ENCODE assay signal across 8 cellular contexts in the genomic region with DNA sequence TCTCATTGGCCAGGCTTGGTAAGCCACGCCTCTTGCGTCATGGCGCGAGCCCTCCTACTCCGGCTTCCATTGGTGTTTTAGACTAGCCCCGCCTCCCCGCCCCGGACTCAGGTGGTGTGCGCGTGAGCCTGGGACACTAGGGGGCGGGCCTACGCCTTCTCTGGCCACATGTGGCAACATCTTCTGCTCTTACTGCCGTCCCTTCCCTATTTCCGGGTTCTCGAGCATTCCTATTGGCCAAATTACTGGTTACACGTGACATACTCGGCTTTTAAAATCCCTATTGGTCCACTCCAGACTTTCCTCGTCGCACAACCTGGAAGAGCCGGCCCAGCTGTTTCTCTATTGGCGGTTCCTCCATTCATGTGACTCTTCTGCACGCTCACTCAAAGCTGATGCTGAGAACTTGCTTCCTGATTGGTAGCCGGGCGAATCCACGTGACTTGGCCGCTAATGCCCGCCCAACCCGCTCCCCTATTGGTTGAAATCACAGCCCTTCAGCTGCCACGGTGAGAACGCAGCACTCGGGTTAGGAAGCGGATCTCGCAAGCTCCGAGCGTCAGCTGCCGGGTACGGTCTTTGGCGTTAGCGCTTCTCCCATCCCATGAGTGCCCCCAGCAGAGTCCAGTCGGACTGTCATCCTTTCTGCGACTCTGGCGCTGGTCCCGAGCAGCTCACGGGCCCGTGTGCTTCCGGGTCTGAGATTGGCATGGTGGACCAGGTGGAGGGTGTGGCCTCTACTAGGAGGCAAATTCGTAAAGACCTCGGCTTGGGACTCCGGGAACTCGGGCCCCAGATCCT. TPM values are rescaled to one million over a fixed set of nuclear protein-coding genes. Genes with fewer than 3 reads are reported as not detected.
DNase-seq lines count a peak whose midpoint lies in the region; ATAC-seq and TF ChIP-seq lines count a peak whose summit lies in the region.

Gene BLOC1S3, plus strand, starts transcription at position 523 of the 801 bp plus-strand sequence. CDS start 513 bp downstream, outside the sequence.

- peak within 1 kb of the TSS; percentile 99 for H3K27ac ChIP-seq in epithelial cell of prostate

- no peaks in the 10 kb centered on the region for H3K9me3 ChIP-seq in mucosa of descending colon

- intact Hi-C loops in mucosa of descending colon (cut with DNase I, micrococcal nuclease) = no loop called here

- H3K27me3 Mint-ChIP-seq in IgD-negative memory B cell = no peaks in the 10 kb centered on the region

- H3K4me3 ChIP-seq in mucosa of descending colon = peak within 1 kb of the TSS; percentile 69

- peak; percentile 58 for TF ChIP-seq CTCF in mucosa of descending colon (IDR thresholded peaks at IDR 0.05)

- peak within 1 kb of the TSS; percentile 74 to 98 (median 81) for H3K27ac Mint-ChIP-seq in IgD-negative memory B cell

- ATAC-seq in GM21529 (IDR thresholded peaks at IDR 0.05; ENCODE audit: unreplicated experiment) = peak; percentile 75
- ATAC-seq in mucosa of descending colon = peak; percentile 93

- H3K4me1 Mint-ChIP-seq in IgD-negative memory B cell = peaks cover 0 to 27% (median 18%) of the 10 kb centered on the region in 3 donors

- H3K4me1 ChIP-seq in mucosa of descending colon (ENCODE audit: low read depth) = peaks cover 15% of the 10 kb centered on the region

- H3K36me3 ChIP-seq in mucosa of descending colon (ENCODE audit: low read depth) = peaks cover 5% of the 10 kb centered on the region

- H3K4me3 Mint-ChIP-seq in IgD-negative memory B cell = peak within 1 kb of the TSS; percentile 76 to 99 (median 96)

- no peaks in the 10 kb centered on the region for H3K9me3 Mint-ChIP-seq in IgD-negative memory B cell

- H3K36me3 Mint-ChIP-seq in IgD-negative memory B cell = peaks cover 4% of the 10 kb centered on the region

- peak; percentile 99 for DNase-seq in DMS153 treated with DMSO at 0.1 percent for 48 hours (lab: John Stamatoyannopoulos, UW; ENCODE audit: unreplicated experiment)
- peak; percentile 98 for DNase-seq in OCI-M2 (lab: John Stamatoyannopoulos, UW; ENCODE audit: unreplicated experiment)
- peak; percentile 99 for DNase-seq in activated T-cell treated with anti-CD3 and anti-CD28 coated beads for 4 hours
- DNase-seq in epithelial cell of prostate (ENCODE audit: low read depth, low spot score) = peak; percentile 100
- DNase-seq in mucosa of descending colon = peak; percentile 100
- peak; percentile 99 for DNase-seq in stimulated activated CD8-positive, alpha-beta memory T cell treated with anti-CD3 and anti-CD28 coated beads, Interleukin-4, amount 100 ng/mL, for 24 hours (ENCODE audit: low read depth)

RNA-seq across cellular contexts. Expression of gene BLOC1S3, which starts in this region (rescaled TPM):
- 16.2 TPM for polyA plus RNA-seq in IgD-negative memory B cell
- 10 to 100 TPM in 2 of 3 donors, 1 to 10 TPM in 1; 9.8 to 12.3 (median 11.6) TPM for total RNA-seq in mucosa of descending colon

Comparison
In these comparisons a context has a peak if more than half of its experiments do, and no peak if none do; other contexts are left out.
1. Peak in every context shown above with its lines: DNase-seq, ATAC-seq, H3K4me3 ChIP-seq and H3K27ac ChIP-seq.